Comparison of ENCODE assay signal across 26 cellular contexts in the genomic region with DNA sequence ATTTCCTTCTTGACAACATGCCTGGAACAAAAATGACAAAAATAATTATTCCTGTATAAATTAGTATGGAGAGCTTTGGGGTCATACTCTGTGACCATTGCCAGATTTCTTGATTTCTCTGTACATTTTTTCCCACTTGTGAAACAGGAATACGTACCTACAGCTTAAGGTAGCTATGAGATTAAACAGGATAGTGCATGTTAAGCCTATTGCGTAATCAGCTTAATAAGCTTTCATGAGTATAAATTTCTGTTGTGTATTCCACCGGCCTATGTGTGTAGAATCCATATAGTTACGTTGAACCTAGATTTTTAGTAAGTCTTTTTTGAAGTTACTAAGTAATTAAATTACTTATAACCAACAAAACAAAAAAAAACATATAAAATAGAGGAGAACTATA.
"Had no signal": no experiment of that assay in that cellular context is flagged by ENCODE, and none has a peak within 500 bp of the region (broad histone marks: within the 10 kb centered on the region; RNA-seq: fewer than 3 reads in every experiment).

No MANE protein-coding gene starts in this region.

- ATAC-seq: activated CD4-positive, CD25-positive, alpha-beta regulatory T cell treated with anti-CD3 and anti-CD28 coated beads, Interleukin-2, amount 50 U/mL, for 24 hours; activated T-cell treated with anti-CD3 and anti-CD28 coated beads, Interleukin-2, amount 50 U/mL, for 72 hours; effector memory CD8-positive, alpha-beta T cell; heart right ventricle; left ventricle myocardium superior; mucosa of descending colon; psoas muscle; right cardiac atrium had no signal

- H3K4me3 Mint-ChIP-seq: activated CD4-positive, alpha-beta T cell treated with anti-CD3 and anti-CD28 coated beads, Interleukin-2, amount 10 ng/mL, durations not matched to agents 7 days and 5 days; activated naive CD4-positive, alpha-beta T cell treated with anti-CD3 and anti-CD28 coated beads, Interleukin-2, amount 50 U/mL, for 24 hours; activated T-cell treated with anti-CD3 and anti-CD28 coated beads, Interleukin-2, amount 50 U/mL, for 72 hours; effector memory CD8-positive, alpha-beta T cell; immature natural killer cell; memory B cell; naive B cell; stimulated activated naive CD8-positive, alpha-beta T cell treated with anti-CD3 and anti-CD28 coated beads, Interleukin-15, Interleukin-2, amounts not matched to agents 100 ng/mL and 50 ng/mL, for 24 hours had no signal

- DNase-seq: activated CD4-positive, alpha-beta T cell treated with anti-CD3 and anti-CD28 coated beads, Interleukin-2, amount 10 ng/mL, durations not matched to agents 7 days and 5 days; activated CD8-positive, alpha-beta memory T cell treated with anti-CD3 and anti-CD28 coated beads for 24 hours; activated CD8-positive, alpha-beta memory T cell treated with anti-CD3 and anti-CD28 coated beads, Interleukin-2, amount 50 U/mL, for 48 hours; activated gamma-delta T cell; activated T-cell treated with anti-CD3 and anti-CD28 coated beads, Interleukin-2, amount 50 U/mL, for 72 hours; dermis blood vessel endothelial cell; effector memory CD8-positive, alpha-beta T cell; heart right ventricle; immature natural killer cell; left ventricle myocardium superior; mucosa of descending colon; naive B cell; ovary; psoas muscle; right cardiac atrium; T-helper 1 cell; T-helper 9 cell; uterus had no signal

- H3K36me3 ChIP-seq: heart right ventricle, ovary, tibial nerve, uterus had no signal

- H3K9me3 ChIP-seq: heart right ventricle, mucosa of descending colon, ovary, psoas muscle, tibial nerve, uterus had no signal

- H3K4me1 ChIP-seq: heart right ventricle, psoas muscle, uterus had no signal

- H3K36me3 Mint-ChIP-seq: activated naive CD4-positive, alpha-beta T cell treated with anti-CD3 and anti-CD28 coated beads, Interleukin-2, amount 50 U/mL, for 24 hours; immature natural killer cell; memory B cell; naive B cell had no signal

- H3K27ac Mint-ChIP-seq: activated CD4-positive, alpha-beta T cell treated with anti-CD3 and anti-CD28 coated beads, Interleukin-2, amount 10 ng/mL, durations not matched to agents 7 days and 5 days; activated naive CD4-positive, alpha-beta T cell treated with anti-CD3 and anti-CD28 coated beads, Interleukin-2, amount 50 U/mL, for 24 hours; activated T-cell treated with anti-CD3 and anti-CD28 coated beads, Interleukin-2, amount 50 U/mL, for 72 hours; effector memory CD8-positive, alpha-beta T cell; immature natural killer cell; memory B cell; naive B cell; stimulated activated naive CD8-positive, alpha-beta T cell treated with anti-CD3 and anti-CD28 coated beads, Interleukin-15, Interleukin-2, amounts not matched to agents 100 ng/mL and 50 ng/mL, for 24 hours had no signal

- FAIRE-seq: astrocyte, frontal cortex had no signal

- H3K27me3 ChIP-seq: heart right ventricle, ovary, tibial nerve, uterus had no signal

- H3K9me3 Mint-ChIP-seq: activated CD4-positive, alpha-beta T cell treated with anti-CD3 and anti-CD28 coated beads, Interleukin-2, amount 10 ng/mL, durations not matched to agents 7 days and 5 days; activated naive CD4-positive, alpha-beta T cell treated with anti-CD3 and anti-CD28 coated beads, Interleukin-2, amount 50 U/mL, for 24 hours; activated T-cell treated with anti-CD3 and anti-CD28 coated beads, Interleukin-2, amount 50 U/mL, for 72 hours; effector memory CD8-positive, alpha-beta T cell; immature natural killer cell; memory B cell; naive B cell; stimulated activated naive CD8-positive, alpha-beta T cell treated with anti-CD3 and anti-CD28 coated beads, Interleukin-15, Interleukin-2, amounts not matched to agents 100 ng/mL and 50 ng/mL, for 24 hours had no signal

- H3K27ac ChIP-seq: heart right ventricle, ovary, psoas muscle, skin epidermis, tibial nerve, uterus had no signal

- H3K4me3 ChIP-seq: heart right ventricle, mucosa of descending colon, ovary, psoas muscle, skin epidermis, tibial nerve, uterus had no signal

- H3K27me3 Mint-ChIP-seq: activated CD4-positive, alpha-beta T cell treated with anti-CD3 and anti-CD28 coated beads, Interleukin-2, amount 10 ng/mL, durations not matched to agents 7 days and 5 days; memory B cell had no signal

- H3K4me1 Mint-ChIP-seq: activated CD4-positive, alpha-beta T cell treated with anti-CD3 and anti-CD28 coated beads, Interleukin-2, amount 10 ng/mL, durations not matched to agents 7 days and 5 days; activated naive CD4-positive, alpha-beta T cell treated with anti-CD3 and anti-CD28 coated beads, Interleukin-2, amount 50 U/mL, for 24 hours; immature natural killer cell; memory B cell; naive B cell had no signal
